ENCODE assay signal across 27 cellular contexts in genomic region chr11:23520226-23520960, GRCh38.
"Had no signal": no experiment of that assay in that cellular context is flagged by ENCODE, and none has a peak within 500 bp of the region (broad histone marks: within the 10 kb centered on the region; RNA-seq: fewer than 3 reads in every experiment).

No MANE protein-coding gene starts in this region.

- H3K4me3 ChIP-seq: colonic mucosa, esophagus muscularis mucosa, gastroesophageal sphincter, heart left ventricle, hepatocyte, left ventricle myocardium inferior, lower lobe of right lung, pancreas, smooth muscle cell, stomach, thyroid gland had no signal

- H3K9me3 Mint-ChIP-seq: nephron progenitor cell, type B pancreatic cell had no signal

- H3K4me3 Mint-ChIP-seq: naive thymus-derived CD8-positive, alpha-beta T cell; nephron progenitor cell; type B pancreatic cell had no signal

- ATAC-seq: foreskin keratinocyte; gastroesophageal sphincter; heart left ventricle; left colon; lower lobe of right lung; naive thymus-derived CD8-positive, alpha-beta T cell; pancreas; sciatic nerve had no signal

- H3K27ac Mint-ChIP-seq: naive thymus-derived CD8-positive, alpha-beta T cell; nephron progenitor cell; progenitor cell of endocrine pancreas; type B pancreatic cell had no signal

- H3K9me3 ChIP-seq: colonic mucosa, esophagus muscularis mucosa, gastroesophageal sphincter, lower lobe of right lung, pancreas, stomach, thyroid gland had no signal

- FAIRE-seq: endothelial cell of umbilical vein, pancreas had no signal

- H3K27me3 Mint-ChIP-seq: naive thymus-derived CD8-positive, alpha-beta T cell; progenitor cell of endocrine pancreas; type B pancreatic cell had no signal

- H3K4me1 Mint-ChIP-seq: naive thymus-derived CD8-positive, alpha-beta T cell; nephron progenitor cell had no signal

- H3K27ac ChIP-seq: colonic mucosa, esophagus muscularis mucosa, foreskin keratinocyte, gastroesophageal sphincter, heart left ventricle, hepatocyte, left ventricle myocardium inferior, lower lobe of right lung, pancreas, stomach, thyroid gland had no signal

- H3K36me3 ChIP-seq: colonic mucosa, esophagus muscularis mucosa, gastroesophageal sphincter, heart left ventricle, left ventricle myocardium inferior, lower lobe of right lung, pancreas, stomach, thyroid gland had no signal

- H3K4me1 ChIP-seq: colonic mucosa, esophagus muscularis mucosa, foreskin keratinocyte, gastroesophageal sphincter, heart left ventricle, left ventricle myocardium inferior, lower lobe of right lung, pancreas, stomach, thyroid gland had no signal

- DNase-seq: colonic mucosa; dermis blood vessel endothelial cell; effector memory CD4-positive, alpha-beta T cell; foreskin keratinocyte; heart left ventricle; left colon; left ventricle myocardium inferior; lower lobe of right lung; naive thymus-derived CD8-positive, alpha-beta T cell; nephron progenitor cell; occipital lobe; stimulated activated CD4-positive, alpha-beta T cell treated with anti-CD3 and anti-CD28 coated beads, Interleukin-12 subunit alpha, Interleukin-12 subunit beta, amount 100 ng/mL, for 4 hours; stimulated activated CD4-positive, alpha-beta T cell treated with anti-CD3 and anti-CD28 coated beads, Interleukin-1b, Interleukin-23, amount 100 ng/mL, for 48 hours; stimulated activated CD4-positive, alpha-beta T cell treated with anti-CD3 and anti-CD28 coated beads, Interleukin-4, amount 100 ng/mL, for 1 hour; stimulated activated CD8-positive, alpha-beta memory T cell treated with anti-CD3 and anti-CD28 coated beads, Interleukin-4, amount 100 ng/mL, for 48 hours; stimulated activated naive CD4-positive, alpha-beta T cell treated with Interleukin-2 at 50 U/mL for 16 hours; stomach; thyroid gland had no signal

- H3K36me3 Mint-ChIP-seq: naive thymus-derived CD8-positive, alpha-beta T cell; type B pancreatic cell had no signal
